8 cellular contexts compared by ENCODE assay signal in genomic region chr19:35533822-35534521, GRCh38.
DNase-seq lines count a peak whose midpoint lies in the region; ATAC-seq and TF ChIP-seq lines count a peak whose summit lies in the region.

No MANE protein-coding gene starts in this region.

- no peaks in the 10 kb centered on the region for H3K9me3 Mint-ChIP-seq in dendritic cell treated with granulocyte-macrophage colony-stimulating factor and Interleukin-4, amounts not matched to agents 40 ng/mL and 50 ng/mL, for 4 days

- peaks cover 61% of the 10 kb centered on the region for H3K27me3 Mint-ChIP-seq in dendritic cell treated with granulocyte-macrophage colony-stimulating factor and Interleukin-4, amounts not matched to agents 40 ng/mL and 50 ng/mL, for 4 days

- H3K36me3 Mint-ChIP-seq in dendritic cell treated with granulocyte-macrophage colony-stimulating factor and Interleukin-4, amounts not matched to agents 40 ng/mL and 50 ng/mL, for 4 days (ENCODE audit: low read depth): no peaks in the 10 kb centered on the region

- intact Hi-C loops in dendritic cell treated with granulocyte-macrophage colony-stimulating factor and Interleukin-4, amounts not matched to agents 40 ng/mL and 50 ng/mL, for 4 days (cut with micrococcal nuclease): no loop called here

- H3K27ac Mint-ChIP-seq in dendritic cell treated with granulocyte-macrophage colony-stimulating factor and Interleukin-4, amounts not matched to agents 40 ng/mL and 50 ng/mL, for 4 days: no peak overlapping the region

- peaks cover 18% of the 10 kb centered on the region for H3K4me1 Mint-ChIP-seq in dendritic cell treated with granulocyte-macrophage colony-stimulating factor and Interleukin-4, amounts not matched to agents 40 ng/mL and 50 ng/mL, for 4 days (ENCODE audit: low read depth)

- peak; percentile 16 for TF ChIP-seq CTCF in GM12873 (IDR thresholded peaks at IDR 0.05; ENCODE audit: insufficient read depth, low read depth, low read length, missing control alignments)

- peak; percentile 58 for DNase-seq in SW480 (ENCODE audit: low spot score)
- DNase-seq in retina: peak; percentile 29
- no peak for DNase-seq in NCI-H446 treated with DMSO at 0.1 percent for 48 hours (lab: John Stamatoyannopoulos, UW)
- no peak for DNase-seq in GF-D8 (lab: John Stamatoyannopoulos, UW)
- DNase-seq in medulla oblongata (ENCODE audit: extremely low spot score): no peak

- peak overlapping the region; percentile 50 for H3K4me3 Mint-ChIP-seq in dendritic cell treated with granulocyte-macrophage colony-stimulating factor and Interleukin-4, amounts not matched to agents 40 ng/mL and 50 ng/mL, for 4 days

- ATAC-seq in HG02840 (IDR thresholded peaks at IDR 0.05; ENCODE audit: low FRiP score, unreplicated experiment): no peak

Comparison
In these comparisons a context has a peak if more than half of its experiments do, and no peak if none do; other contexts are left out.
1. DNase-seq: peak in SW480 (single experiment) and retina (single experiment); none in NCI-H446 treated with DMSO at 0.1 percent for 48 hours (single experiment), GF-D8 (single experiment) and medulla oblongata (single experiment).